1 cellular context compared by ENCODE assay signal in genomic region chr16:53052519-53053501, GRCh38.
TF ChIP-seq lines count a peak whose summit lies in the region.

Gene CHD9NB, minus strand, starts transcription at chr16:53052897. Its CDS starts 8,739 bp downstream, at chr16:53044158.

TF ChIP-seq in K562, 482 proteins besides CTCF, POLR2A, EP300 and RAD21 (continued from another document and continues in another):
- TF ChIP-seq TRIM25 (IDR thresholded peaks at IDR 0.05; ENCODE audit: borderline replicate concordance): no peak
- no peak for TF ChIP-seq ATF7 (IDR thresholded peaks at IDR 0.05)
- no peak for TF ChIP-seq ZNF354B (CRISPR knock-in tag; IDR thresholded peaks at IDR 0.05)
- no peak for TF ChIP-seq NBN (IDR thresholded peaks at IDR 0.05; ENCODE audit: low read depth)
- TF ChIP-seq HDAC8 (tag; IDR thresholded peaks at IDR 0.05): no peak
- TF ChIP-seq ARID1B (IDR thresholded peaks at IDR 0.05): peak; percentile 34
- TF ChIP-seq DPF2 (IDR thresholded peaks at IDR 0.05): peak; percentile 55; the same call in 1 of the 2 replicates
- TF ChIP-seq LEF1 (IDR thresholded peaks at IDR 0.05): no peak
- TF ChIP-seq GTF2E2 (tag; IDR thresholded peaks at IDR 0.05): no peak
- no peak for TF ChIP-seq ESRRB (CRISPR knock-in tag; IDR thresholded peaks at IDR 0.05; ENCODE audit: borderline replicate concordance)
- TF ChIP-seq RCOR1 (IDR thresholded peaks at IDR 0.05; ENCODE audit: borderline replicate concordance in 1 of 2, low read depth in 2 of 2, low read length in 2 of 2): 0 out of 4 replicates have a peak, but pooled peaks of 1 of the 2 experiments have one; percentile 24
- TF ChIP-seq HOMEZ (CRISPR knock-in tag; IDR thresholded peaks at IDR 0.05): no peak
- peak; percentile 22; the same call in 1 of the 2 replicates for TF ChIP-seq CTBP1 (IDR thresholded peaks at IDR 0.05; ENCODE audit: borderline replicate concordance)
- no peak for TF ChIP-seq NFYB (IDR thresholded peaks at IDR 0.05; ENCODE audit: extremely low read depth, insufficient read length)
- no peak for TF ChIP-seq NFIC (IDR thresholded peaks at IDR 0.05)
- TF ChIP-seq THAP7 (CRISPR knock-in tag; IDR thresholded peaks at IDR 0.05): no peak
- no peak for TF ChIP-seq DIDO1 (tag; IDR thresholded peaks at IDR 0.05; ENCODE audit: low read depth)
- no peak for TF ChIP-seq KAT8 (IDR thresholded peaks at IDR 0.05; ENCODE audit: low read depth)
- TF ChIP-seq FOXM1 (IDR thresholded peaks at IDR 0.05; ENCODE audit: low read depth): no peak
- TF ChIP-seq FOXM1 (CRISPR knock-in tag; IDR thresholded peaks at IDR 0.05; ENCODE audit: low read depth): no peak
- no peak for TF ChIP-seq ZBTB1 (CRISPR knock-in tag; IDR thresholded peaks at IDR 0.05; ENCODE audit: borderline replicate concordance, low read depth)
- peak; percentile 61 for TF ChIP-seq NCOA4 (IDR thresholded peaks at IDR 0.05; ENCODE audit: partially characterized antibody)
- no peak for TF ChIP-seq ZBTB9 (CRISPR knock-in tag; IDR thresholded peaks at IDR 0.05)
- TF ChIP-seq EZH2 (IDR thresholded peaks at IDR 0.05; ENCODE audit: borderline replicate concordance, low read depth, low read length): no peak
- TF ChIP-seq ZNF217 (CRISPR knock-in tag; IDR thresholded peaks at IDR 0.05): no peak
- TF ChIP-seq ZNF124 (CRISPR knock-in tag; IDR thresholded peaks at IDR 0.05): no peak
- TF ChIP-seq SMC3 (conservative IDR thresholded peaks at IDR 0.05; ENCODE audit: insufficient read depth, low read depth, low read length): no peak
- TF ChIP-seq E2F1 (CRISPR knock-in tag; IDR thresholded peaks at IDR 0.05): no peak
- TF ChIP-seq PURB (CRISPR knock-in tag; IDR thresholded peaks at IDR 0.05; ENCODE audit: low read depth): no peak
- no peak for TF ChIP-seq HDAC6 (IDR thresholded peaks at IDR 0.05; ENCODE audit: low read depth, low read length)
- TF ChIP-seq ADNP (tag; IDR thresholded peaks at IDR 0.05): no peak
- no peak for TF ChIP-seq ZNF644 (tag; IDR thresholded peaks at IDR 0.05; ENCODE audit: low read depth)
- TF ChIP-seq NR3C1 (CRISPR knock-in tag; IDR thresholded peaks at IDR 0.05): no peak
- no peak for TF ChIP-seq NCOA2 (IDR thresholded peaks at IDR 0.05; ENCODE audit: partially characterized antibody in 2 of 2)
- TF ChIP-seq MYNN (IDR thresholded peaks at IDR 0.05): no peak
- TF ChIP-seq MYNN (CRISPR knock-in tag; IDR thresholded peaks at IDR 0.05): no peak
- TF ChIP-seq SIN3B (IDR thresholded peaks at IDR 0.05; ENCODE audit: low read depth): no peak
- TF ChIP-seq WHSC1 (IDR thresholded peaks at IDR 0.05; ENCODE audit: low read length): no peak
- no peak for TF ChIP-seq BRD4 (IDR thresholded peaks at IDR 0.05)
- TF ChIP-seq PATZ1 (CRISPR knock-in tag; IDR thresholded peaks at IDR 0.05; ENCODE audit: borderline replicate concordance): no peak
- TF ChIP-seq U2AF2 (optimal IDR thresholded peaks at IDR 0.05; ENCODE audit: low read depth, low read length): no peak
- no peak for TF ChIP-seq JUND (IDR thresholded peaks at IDR 0.05; ENCODE audit: borderline replicate concordance, low read depth, low read length)
- TF ChIP-seq JUND (tag; IDR thresholded peaks at IDR 0.05; ENCODE audit: borderline replicate concordance, low read depth, low read length): no peak
- TF ChIP-seq TAF7 (tag; IDR thresholded peaks at IDR 0.05): no peak
- TF ChIP-seq ZNF584 (CRISPR knock-in tag; IDR thresholded peaks at IDR 0.05; ENCODE audit: low read depth): no peak
- no peak for TF ChIP-seq MAX (CRISPR knock-in tag; IDR thresholded peaks at IDR 0.05)
- TF ChIP-seq HCFC1 (IDR thresholded peaks at IDR 0.05; ENCODE audit: low read depth, low read length): no peak
- TF ChIP-seq L3MBTL2 (IDR thresholded peaks at IDR 0.05): no peak
- TF ChIP-seq ZKSCAN1 (IDR thresholded peaks at IDR 0.05; ENCODE audit: low read depth, low read length): 0 out of 2 replicates have a peak, but pooled peaks have one; percentile 18
- no peak for TF ChIP-seq ZNF134 (CRISPR knock-in tag; conservative IDR thresholded peaks at IDR 0.05)
- TF ChIP-seq ZNF395 (CRISPR knock-in tag; IDR thresholded peaks at IDR 0.05): no peak
- TF ChIP-seq ZBTB26 (CRISPR knock-in tag; IDR thresholded peaks at IDR 0.05): peak; percentile 83
- peak; percentile 31; the same call in 1 of the 2 replicates for TF ChIP-seq MTA2 (IDR thresholded peaks at IDR 0.05; ENCODE audit: low read depth)
- TF ChIP-seq PTBP1 (IDR thresholded peaks at IDR 0.05; ENCODE audit: low read depth, low read length): no peak
- TF ChIP-seq EWSR1 (IDR thresholded peaks at IDR 0.05; ENCODE audit: borderline replicate concordance, low read depth, partially characterized antibody): no peak
